ENCODE assay signal across 29 cellular contexts in genomic region chr12:51915951-51916350, GRCh38. TPM values are rescaled to one million over a fixed set of nuclear protein-coding genes. Genes with fewer than 3 reads are reported as not detected.
"Had no signal": no experiment of that assay in that cellular context is flagged by ENCODE, and none has a peak within 500 bp of the region (broad histone marks: within the 10 kb centered on the region; RNA-seq: fewer than 3 reads in every experiment).

No MANE protein-coding gene starts in this region.

- H3K27ac ChIP-seq: KMS-11 had no signal

- DNase-seq: activated B cell treated with CpG ODN at 0.5 μM for 24 hours; activated CD4-positive, alpha-beta T cell treated with anti-CD3 and anti-CD28 coated beads for 1 hour; activated CD4-positive, alpha-beta T cell treated with anti-CD3 and anti-CD28 coated beads, Interleukin-2, amount 10 ng/mL, durations not matched to agents 24 days and 14 days; activated CD4-positive, alpha-beta T cell treated with anti-CD3 and anti-CD28 coated beads, Interleukin-2, amount 50 U/mL, for 48 hours; activated CD8-positive, alpha-beta memory T cell treated with anti-CD3 and anti-CD28 coated beads, Interleukin-2, amount 10 ng/mL, durations not matched to agents 7 days and 5 days; activated gamma-delta T cell treated with Interleukin-2 at 50 U/mL for 16 hours; activated naive CD4-positive, alpha-beta T cell treated with anti-CD3 and anti-CD28 coated beads, Interleukin-2, amount 10 ng/mL, durations not matched to agents 7 days and 5 days; activated naive CD8-positive, alpha-beta T cell treated with anti-CD3 and anti-CD28 coated beads for 36 hours; activated T-cell treated with anti-CD3 and anti-CD28 coated beads, Interleukin-2, amount 50 U/mL, for 24 hours; caudate nucleus; NCI-H1092 treated with DMSO at 0.1 percent for 48 hours; NCI-H1417 treated with DMSO at 0.1 percent for 48 hours; NCI-H1694 treated with DMSO at 0.1 percent for 48 hours; NCI-H2029 treated with DMSO at 0.1 percent for 48 hours; NCI-H345; NCI-H510A; NCI-H526 treated with DMSO at 0.1 percent for 48 hours; NK-92 treated with Interleukin-12 subunit alpha and Interleukin-12 subunit beta, amount 100 ng/mL, for 24 hours; OCI-M1; RPMI8226; SHP77; T-cell; T-helper 2 cell; T1000 had no signal

- ATAC-seq: activated CD8-positive, alpha-beta memory T cell treated with anti-CD3 and anti-CD28 coated beads, Interleukin-2, amount 10 ng/mL, durations not matched to agents 7 days and 5 days; Panc1; T-cell had no signal

RNA-seq across cellular contexts. Expression of gene ACVRL1, which starts 8.6 kb away (rescaled TPM):
- total RNA-seq: activated B cell treated with CpG ODN at 0.5 μM for 24 hours; activated CD4-positive, alpha-beta T cell treated with anti-CD3 and anti-CD28 coated beads, Interleukin-2, amount 10 ng/mL, durations not matched to agents 24 days and 14 days; activated CD8-positive, alpha-beta memory T cell treated with anti-CD3 and anti-CD28 coated beads, Interleukin-2, amount 10 ng/mL, durations not matched to agents 7 days and 5 days; activated naive CD8-positive, alpha-beta T cell treated with anti-CD3 and anti-CD28 coated beads for 36 hours; activated T-helper 1 cell treated with anti-CD3 and anti-CD28 coated beads, Interleukin-12 subunit alpha, Interleukin-12 subunit beta, Interleukin-2, Interleukin-4 antibody, amounts not matched to agents 30 ng/mL and 10 ng/mL and 1 ng/mL, durations not matched to agents 14 hours and 24 hours and 36 hours; MCF 10A; SK-MEL-5 had no signal

RNA-seq across cellular contexts. Expression of gene ANKRD33, which starts 28.0 kb away (rescaled TPM):
- total RNA-seq: activated B cell treated with CpG ODN at 0.5 μM for 24 hours; activated CD4-positive, alpha-beta T cell treated with anti-CD3 and anti-CD28 coated beads, Interleukin-2, amount 10 ng/mL, durations not matched to agents 24 days and 14 days; activated CD8-positive, alpha-beta memory T cell treated with anti-CD3 and anti-CD28 coated beads, Interleukin-2, amount 10 ng/mL, durations not matched to agents 7 days and 5 days; activated naive CD8-positive, alpha-beta T cell treated with anti-CD3 and anti-CD28 coated beads for 36 hours; activated T-helper 1 cell treated with anti-CD3 and anti-CD28 coated beads, Interleukin-12 subunit alpha, Interleukin-12 subunit beta, Interleukin-2, Interleukin-4 antibody, amounts not matched to agents 30 ng/mL and 10 ng/mL and 1 ng/mL, durations not matched to agents 14 hours and 24 hours and 36 hours; MCF 10A; SK-MEL-5; T-cell had no signal
